In genomic region chr21:15743593-15743992, GRCh38 we compare ENCODE assay signal across 19 cellular contexts. TPM values are rescaled to one million over a fixed set of nuclear protein-coding genes. Genes with fewer than 3 reads are reported as not detected.
DNase-seq lines count a peak whose midpoint lies in the region; ATAC-seq, FAIRE-seq and TF ChIP-seq lines count a peak whose summit lies in the region.
"Had no signal": no experiment of that assay in that cellular context is flagged by ENCODE, and none has a peak within 500 bp of the region (broad histone marks: within the 10 kb centered on the region; RNA-seq: fewer than 3 reads in every experiment).

No MANE protein-coding gene starts in this region.

- no peak overlapping the region for H3K27ac Mint-ChIP-seq in activated naive CD8-positive, alpha-beta T cell treated with anti-CD3 and anti-CD28 coated beads, Interleukin-2, amount 50 U/mL, for 24 hours

- H3K36me3 ChIP-seq in cardiac muscle cell (no peaks in the 10 kb centered on the region), keratinocyte (ENCODE audit: control insufficient read depth in 2 of 2, extremely low read depth in 1 of 2, insufficient read depth in 2 of 2, low read length in 2 of 2) (peaks cover 0 to 1% of the 10 kb centered on the region in 2 experiments), trophoblast cell (ENCODE audit: control insufficient read depth in 1 of 2, insufficient read depth in 2 of 2, low read length in 2 of 2) (peaks cover 0 to 3% of the 10 kb centered on the region in 2 experiments), mesendoderm (ENCODE audit: control insufficient read depth, insufficient read depth, low read length) (no peaks in the 10 kb centered on the region)

- ATAC-seq in activated naive CD8-positive, alpha-beta T cell treated with anti-CD3 and anti-CD28 coated beads, Interleukin-2, amount 50 U/mL, for 24 hours: no peak

- no peak overlapping the region for H3K4me3 Mint-ChIP-seq in activated naive CD8-positive, alpha-beta T cell treated with anti-CD3 and anti-CD28 coated beads, Interleukin-2, amount 50 U/mL, for 24 hours

- H3K79me1 ChIP-seq in trophoblast cell (ENCODE audit: low read length) (peaks cover 6% of the 10 kb centered on the region), mesendoderm (ENCODE audit: low read length) (peaks cover 15% of the 10 kb centered on the region)

- H4K12ac ChIP-seq in trophoblast cell (ENCODE audit: low read depth, low read length): no peak overlapping the region

- no peak overlapping the region for H4K5ac ChIP-seq in mesendoderm (ENCODE audit: low read length)

- TF ChIP-seq POLR2A in GM12892 (IDR thresholded peaks at IDR 0.05; ENCODE audit: low read depth, low read length): no peak

- DNase-seq in cardiac muscle cell (ENCODE audit: low read depth in 1 of 2, low spot score in 1 of 2) (no peak), cardiac septum (ENCODE audit: low spot score) (no peak), UCSD-AML1 (lab: John Stamatoyannopoulos, UW; ENCODE audit: unreplicated experiment) (peak; percentile 7), keratinocyte (ENCODE audit: low read depth, low spot score) (no peak), trophoblast cell (peak in 1 of 2 donors; percentile 18), GM12892 (ENCODE audit: insufficient read length) (no peak), mesendoderm (no peak)
- DNase-seq in activated naive CD8-positive, alpha-beta T cell treated with anti-CD3 and anti-CD28 coated beads, Interleukin-2, amount 50 U/mL, for 24 hours: no peak
- DNase-seq: C1 segment of cervical spinal cord, COR-L47, GM23248, MG63, NCI-H1105, NCI-H187, NCI-H446 treated with DMSO at 0.1 percent for 48 hours, NCI-H748 treated with DMSO at 0.1 percent for 48 hours, SJCRH30 had no signal

- H2BK12ac ChIP-seq in trophoblast cell (ENCODE audit: low read length): no peak overlapping the region

- H3K56ac ChIP-seq in mesendoderm (ENCODE audit: low read length): no peak overlapping the region

- no peak overlapping the region for H3K14ac ChIP-seq in trophoblast cell (ENCODE audit: low read length)

- H3K27me3 ChIP-seq in cardiac muscle cell (no peaks in the 10 kb centered on the region), keratinocyte (ENCODE audit: control insufficient read depth, extremely low read depth, insufficient read depth, low read length) (no peaks in the 10 kb centered on the region), trophoblast cell (ENCODE audit: insufficient read depth, low read length) (no peaks in the 10 kb centered on the region), mesendoderm (ENCODE audit: insufficient read depth, low read length, poor library complexity) (no peaks in the 10 kb centered on the region)
- H3K27me3 ChIP-seq: MG63, SJCRH30 had no signal

- H3K36me3 Mint-ChIP-seq in activated naive CD8-positive, alpha-beta T cell treated with anti-CD3 and anti-CD28 coated beads, Interleukin-2, amount 50 U/mL, for 24 hours (ENCODE audit: low read depth): peaks cover 13% of the 10 kb centered on the region

- H3K18ac ChIP-seq in trophoblast cell (ENCODE audit: low read length) (no peak overlapping the region), mesendoderm (ENCODE audit: low read length) (no peak overlapping the region)

- H3K4me3 ChIP-seq in cardiac muscle cell: no peak overlapping the region
- H3K4me3 ChIP-seq in keratinocyte (ENCODE audit: control insufficient read depth in 2 of 3, extremely low read depth in 1 of 3, insufficient read depth in 2 of 3, low read depth in 1 of 3, low read length in 3 of 3): no peak overlapping the region
- no peak overlapping the region for H3K4me3 ChIP-seq in trophoblast cell (ENCODE audit: low read depth, low read length)
- no peak overlapping the region for H3K4me3 ChIP-seq in mesendoderm (ENCODE audit: low read length)
- H3K4me3 ChIP-seq: GM23248, MG63, SJCRH30 had no signal

- H4K20me1 ChIP-seq in keratinocyte (ENCODE audit: control insufficient read depth, extremely low read depth, insufficient read depth, low read length): peaks cover 21% of the 10 kb centered on the region

- peaks cover 10% of the 10 kb centered on the region for H3K9me1 ChIP-seq in keratinocyte (ENCODE audit: control insufficient read depth, extremely low read depth, insufficient read depth, low read length)

- H3K4me1 ChIP-seq in cardiac muscle cell (ENCODE audit: low read depth) (peaks cover 25% of the 10 kb centered on the region), keratinocyte (ENCODE audit: control insufficient read depth, extremely low read depth, insufficient read depth, low read length) (peaks cover 20% of the 10 kb centered on the region), trophoblast cell (ENCODE audit: control insufficient read depth in 1 of 2, insufficient read depth in 2 of 2, low read length in 2 of 2) (peaks cover 20 to 26% of the 10 kb centered on the region in 2 experiments), mesendoderm (ENCODE audit: control insufficient read depth, low read depth, low read length) (peaks cover 11% of the 10 kb centered on the region)
- H3K4me1 ChIP-seq: SJCRH30 had no signal

- dilution Hi-C loops in keratinocyte (cut with MboI; ENCODE audit: extremely low pct_ligation_motif_present, low sequenced_read_pairs): no loop called here

- H3K9me3 ChIP-seq in cardiac muscle cell (ENCODE audit: low read depth) (no peaks in the 10 kb centered on the region), keratinocyte (ENCODE audit: control insufficient read depth, low read depth, low read length) (no peaks in the 10 kb centered on the region), trophoblast cell (ENCODE audit: insufficient read depth, low read depth, low read length) (peaks cover 2% of the 10 kb centered on the region)
- H3K9me3 ChIP-seq: MG63, SJCRH30 had no signal

- no peak overlapping the region for H3K23ac ChIP-seq in trophoblast cell (ENCODE audit: low read length)
- no peak overlapping the region for H3K23ac ChIP-seq in mesendoderm (ENCODE audit: low read length)

- no peak overlapping the region for H2BK5ac ChIP-seq in trophoblast cell (ENCODE audit: low read depth, low read length, poor library complexity)
- H2BK5ac ChIP-seq in mesendoderm (ENCODE audit: low read length): no peak overlapping the region

- TF ChIP-seq CTCF in cardiac muscle cell (IDR thresholded peaks at IDR 0.05; ENCODE audit: low read depth, low read length) (no peak), keratinocyte (optimal IDR thresholded peaks at IDR 0.05 in 1 of 3, IDR thresholded peaks at IDR 0.05 in 1 of 3, conservative IDR thresholded peaks at IDR 0.05 in 1 of 3; ENCODE audit: extremely low read depth in 1 of 3, insufficient read depth in 2 of 3, low read length in 3 of 3) (no peak)

- H2AFZ ChIP-seq in keratinocyte (ENCODE audit: control insufficient read depth, low read length): no peak overlapping the region
- H2AFZ ChIP-seq in trophoblast cell (ENCODE audit: insufficient read depth, low read length, poor library complexity): no peak overlapping the region
- H2AFZ ChIP-seq: GM23248 had no signal

- FAIRE-seq in keratinocyte (lab: Jason Lieb, UNC) (peak; percentile 36), GM12892 (lab: Jason Lieb, UNC) (no peak)
- FAIRE-seq: A204.1, RCC 7860 had no signal

- peaks cover 65% of the 10 kb centered on the region for H3K4me1 Mint-ChIP-seq in activated naive CD8-positive, alpha-beta T cell treated with anti-CD3 and anti-CD28 coated beads, Interleukin-2, amount 50 U/mL, for 24 hours

- H3K9ac ChIP-seq in keratinocyte (ENCODE audit: control insufficient read depth, extremely low read depth, insufficient read depth, low read length): no peak overlapping the region
- H3K9ac ChIP-seq in trophoblast cell (ENCODE audit: low read length): no peak overlapping the region
- no peak overlapping the region for H3K9ac ChIP-seq in mesendoderm (ENCODE audit: low read length)
- H3K9ac ChIP-seq: GM23248 had no signal

- H4K91ac ChIP-seq in trophoblast cell (ENCODE audit: low read depth, low read length): no peak overlapping the region

- H4K8ac ChIP-seq in trophoblast cell (ENCODE audit: low read depth, low read length): no peak overlapping the region
- no peak overlapping the region for H4K8ac ChIP-seq in mesendoderm (ENCODE audit: low read depth, low read length)

- H3K79me2 ChIP-seq in keratinocyte (ENCODE audit: control insufficient read depth, insufficient read depth, low read length) (peaks cover 83% of the 10 kb centered on the region), trophoblast cell (ENCODE audit: control insufficient read depth, insufficient read depth, low read length, poor library complexity) (peaks cover 26% of the 10 kb centered on the region), mesendoderm (ENCODE audit: control insufficient read depth, insufficient read depth, low read length) (peaks cover 76% of the 10 kb centered on the region)

- no CpG with 5 or more reads among the region's 4 CpGs for WGBS in trophoblast cell (ENCODE audit: extremely low coverage, insufficient coverage, insufficient read length)
- WGBS in mesendoderm (ENCODE audit: extremely low coverage, insufficient coverage, low lambda C conversion rate): no CpG with 5 or more reads among the region's 4 CpGs

- H3K9me3 Mint-ChIP-seq in activated naive CD8-positive, alpha-beta T cell treated with anti-CD3 and anti-CD28 coated beads, Interleukin-2, amount 50 U/mL, for 24 hours: no peaks in the 10 kb centered on the region

- H2BK15ac ChIP-seq in mesendoderm (replicated peaks; ENCODE audit: low read depth): no peak overlapping the region

- intact Hi-C loops in cardiac septum (cut with DNase I): no loop called here

- peak overlapping the region; percentile 37 for H3K4me2 ChIP-seq in keratinocyte (ENCODE audit: control insufficient read depth, extremely low read depth, insufficient read depth, low read depth, low read length)
- no peak overlapping the region for H3K4me2 ChIP-seq in trophoblast cell (ENCODE audit: low read length)
- no peak overlapping the region for H3K4me2 ChIP-seq in mesendoderm (ENCODE audit: low read length)

- H3K4ac ChIP-seq in trophoblast cell (ENCODE audit: low read depth, low read length) (peak overlapping the region; percentile 96), mesendoderm (ENCODE audit: low read depth, low read length) (no peak overlapping the region)

- no peaks in the 10 kb centered on the region for H3K27me3 Mint-ChIP-seq in activated naive CD8-positive, alpha-beta T cell treated with anti-CD3 and anti-CD28 coated beads, Interleukin-2, amount 50 U/mL, for 24 hours

- no peak overlapping the region for H2BK120ac ChIP-seq in trophoblast cell (ENCODE audit: insufficient read depth, low read length, poor library complexity)
- H2BK120ac ChIP-seq in mesendoderm (ENCODE audit: low read depth, low read length): no peak overlapping the region

- H3K27ac ChIP-seq in cardiac muscle cell (peak overlapping the region; percentile 30), keratinocyte (ENCODE audit: control insufficient read depth, insufficient read depth, low read length) (no peak overlapping the region), trophoblast cell (ENCODE audit: low read depth, low read length) (no peak overlapping the region), mesendoderm (ENCODE audit: low read depth, low read length) (no peak overlapping the region)
- H3K27ac ChIP-seq: GM23248, SJCRH30 had no signal

- H2AK5ac ChIP-seq in trophoblast cell (ENCODE audit: low read length) (no peak overlapping the region), mesendoderm (ENCODE audit: low read length) (no peak overlapping the region)

RNA-seq across cellular contexts. Expression of gene USP25, which starts 13.8 kb away (rescaled TPM):
- 24.6 and 39.0 TPM in 2 replicates for total RNA-seq in cardiac muscle cell
- 23.5 and 31.5 TPM in 2 replicates for polyA plus RNA-seq in cardiac muscle cell
- total RNA-seq in cardiac septum: 45.7 TPM
- 14.4 to 17.8 TPM (median 16.0 TPM) in 3 replicates for polyA plus RNA-seq in keratinocyte
- polyA plus RNA-seq in keratinocyte (2011; ENCODE audit: low read depth): 22.7 TPM
- polyA plus RNA-seq in keratinocyte (2011; cell fraction: cytosol; rRNA removed): 12.7 and 22.4 TPM in 2 replicates
- 14.7 and 18.1 TPM in 2 replicates for polyA plus RNA-seq in keratinocyte (2011; cell fraction: nucleus; rRNA removed)
- polyA plus RNA-seq in keratinocyte (2012; ENCODE audit: low replicate concordance): 14.3 and 14.5 TPM in 2 replicates
- 8.4 to 55.9 TPM (median 40.1 TPM) in 3 replicates for polyA minus RNA-seq in keratinocyte
- 20.5 TPM for polyA minus RNA-seq in keratinocyte (2011; cell fraction: cytosol; rRNA and poly(A)+ RNA removed)
- polyA minus RNA-seq in keratinocyte (2011; cell fraction: nucleus; rRNA and poly(A)+ RNA removed): 31.8 and 65.9 TPM in 2 replicates
- 44.5 and 45.5 TPM in 2 replicates for polyA plus RNA-seq in trophoblast cell (2013)
- polyA plus RNA-seq in GM12892 (2012; ENCODE audit: missing spikeins): 20.2 TPM
- 30.4 TPM for polyA plus RNA-seq in mesendoderm (2013, experiment 1 of 2)
- 31.1 TPM for polyA plus RNA-seq in mesendoderm (2013, experiment 2 of 2)
